24 cellular contexts compared by ENCODE assay signal in the genomic region with DNA sequence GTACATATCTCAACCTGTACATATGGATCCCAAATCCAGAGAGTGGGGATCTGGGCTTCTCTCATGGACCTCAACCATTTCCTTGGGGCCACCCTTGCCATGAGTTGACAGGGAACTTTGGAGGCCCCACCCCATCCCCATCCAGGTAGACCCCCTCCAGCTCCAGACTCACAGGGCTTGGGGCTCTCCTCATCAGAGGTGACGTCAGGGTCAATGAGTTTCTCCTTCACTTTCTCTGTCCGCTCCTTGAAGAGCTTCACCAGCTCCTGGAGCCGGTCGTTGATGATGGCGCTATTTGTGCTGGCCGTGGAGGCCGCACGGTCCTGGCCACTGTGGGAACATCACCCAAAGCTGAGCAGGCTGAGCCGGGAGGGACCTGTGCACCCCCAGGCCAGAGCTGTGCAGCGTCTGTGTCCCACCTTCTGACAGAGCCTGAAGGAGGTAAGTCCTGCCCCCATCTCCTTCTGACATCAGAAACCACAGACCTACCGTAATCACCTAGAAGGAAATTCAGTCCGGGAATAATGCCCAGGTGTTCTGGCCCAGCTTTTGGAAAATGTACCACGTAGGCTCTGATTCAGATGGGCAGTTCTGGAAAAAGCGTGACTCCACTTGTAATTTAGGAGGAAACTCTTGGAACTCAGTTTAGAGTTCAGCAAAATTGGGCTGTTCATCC. TPM values are rescaled to one million over a fixed set of nuclear protein-coding genes. Genes with fewer than 3 reads are reported as not detected.
"Had no signal": no experiment of that assay in that cellular context is flagged by ENCODE, and none has a peak within 500 bp of the region (broad histone marks: within the 10 kb centered on the region; RNA-seq: fewer than 3 reads in every experiment).

No MANE protein-coding gene starts in this region.

- DNase-seq: cortex of kidney; dorsolateral prefrontal cortex; effector CD8-positive, alpha-beta T cell; esophagus squamous epithelium; foreskin fibroblast; kidney glomerular epithelial cell; mucosa of descending colon; naive thymus-derived CD8-positive, alpha-beta T cell; nucleus accumbens; retina; small intestine; stimulated activated CD4-positive, alpha-beta T cell treated with anti-CD3 and anti-CD28 coated beads, Interleukin-4, amount 100 ng/mL, for 1 hour; stimulated activated CD8-positive, alpha-beta memory T cell treated with anti-CD3 and anti-CD28 coated beads, Interleukin-4, amount 100 ng/mL, for 48 hours; stimulated activated naive CD8-positive, alpha-beta T cell treated with anti-CD3 and anti-CD28 coated beads, Interleukin-15, amount 100 ng/mL, for 72 hours; transverse colon; uterus had no signal

- H3K4me3 ChIP-seq: dorsolateral prefrontal cortex, esophagus squamous epithelium, mucosa of descending colon, prostate gland, thoracic aorta, transverse colon, uterus had no signal

- H3K27me3 Mint-ChIP-seq: naive thymus-derived CD8-positive, alpha-beta T cell; stimulated activated naive CD8-positive, alpha-beta T cell treated with anti-CD3 and anti-CD28 coated beads, Interleukin-15, amount 100 ng/mL, for 72 hours had no signal

- H3K79me2 ChIP-seq: parathyroid adenoma had no signal

- H3K36me3 Mint-ChIP-seq: naive thymus-derived CD8-positive, alpha-beta T cell; stimulated activated effector memory CD8-positive, alpha-beta T cell treated with anti-CD3 and anti-CD28 coated beads, Interleukin-12 subunit alpha, Interleukin-12 subunit beta, amount 100 ng/mL, for 72 hours had no signal

- H3K27ac ChIP-seq: dorsolateral prefrontal cortex, esophagus squamous epithelium, parathyroid adenoma, prostate gland, thoracic aorta, transverse colon, uterus had no signal

- H3K27ac Mint-ChIP-seq: naive thymus-derived CD8-positive, alpha-beta T cell; stimulated activated effector memory CD8-positive, alpha-beta T cell treated with anti-CD3 and anti-CD28 coated beads, Interleukin-12 subunit alpha, Interleukin-12 subunit beta, amount 100 ng/mL, for 72 hours; stimulated activated naive CD8-positive, alpha-beta T cell treated with anti-CD3 and anti-CD28 coated beads, Interleukin-15, amount 100 ng/mL, for 72 hours had no signal

- H3K4me3 Mint-ChIP-seq: central memory CD8-positive, alpha-beta T cell; naive thymus-derived CD8-positive, alpha-beta T cell; stimulated activated effector memory CD8-positive, alpha-beta T cell treated with anti-CD3 and anti-CD28 coated beads, Interleukin-12 subunit alpha, Interleukin-12 subunit beta, amount 100 ng/mL, for 72 hours; stimulated activated naive CD8-positive, alpha-beta T cell treated with anti-CD3 and anti-CD28 coated beads, Interleukin-15, amount 100 ng/mL, for 72 hours had no signal

- H3K4me1 Mint-ChIP-seq: central memory CD8-positive, alpha-beta T cell; naive thymus-derived CD8-positive, alpha-beta T cell; stimulated activated effector memory CD8-positive, alpha-beta T cell treated with anti-CD3 and anti-CD28 coated beads, Interleukin-12 subunit alpha, Interleukin-12 subunit beta, amount 100 ng/mL, for 72 hours; stimulated activated naive CD8-positive, alpha-beta T cell treated with anti-CD3 and anti-CD28 coated beads, Interleukin-15, amount 100 ng/mL, for 72 hours had no signal

- H3K9me3 Mint-ChIP-seq: central memory CD8-positive, alpha-beta T cell; stimulated activated effector memory CD8-positive, alpha-beta T cell treated with anti-CD3 and anti-CD28 coated beads, Interleukin-12 subunit alpha, Interleukin-12 subunit beta, amount 100 ng/mL, for 72 hours; stimulated activated naive CD8-positive, alpha-beta T cell treated with anti-CD3 and anti-CD28 coated beads, Interleukin-15, amount 100 ng/mL, for 72 hours had no signal

- H2AFZ ChIP-seq: parathyroid adenoma had no signal

- FAIRE-seq: small intestine had no signal

- ATAC-seq: mucosa of descending colon; naive thymus-derived CD8-positive, alpha-beta T cell; stimulated activated effector memory CD8-positive, alpha-beta T cell treated with anti-CD3 and anti-CD28 coated beads, Interleukin-12 subunit alpha, Interleukin-12 subunit beta, amount 100 ng/mL, for 72 hours; stimulated activated naive CD8-positive, alpha-beta T cell treated with anti-CD3 and anti-CD28 coated beads, Interleukin-15, amount 100 ng/mL, for 72 hours had no signal

- H3K9me3 ChIP-seq: esophagus squamous epithelium, mucosa of descending colon, prostate gland, thoracic aorta, transverse colon, uterus had no signal

- H3K4me1 ChIP-seq: esophagus squamous epithelium, parathyroid adenoma, prostate gland, transverse colon, uterus had no signal

- H3K36me3 ChIP-seq: esophagus squamous epithelium, prostate gland, thoracic aorta, transverse colon, uterus had no signal

- H3K9ac ChIP-seq: parathyroid adenoma had no signal

- H3K27me3 ChIP-seq: dorsolateral prefrontal cortex, esophagus squamous epithelium, transverse colon, uterus had no signal

RNA-seq across cellular contexts. Expression of a gene that starts 50.6 kb away (rescaled TPM):
- total RNA-seq: lung microvascular endothelial cell; naive thymus-derived CD8-positive, alpha-beta T cell; subcutaneous adipose tissue; thoracic aorta; uterus had no signal
- polyA plus RNA-seq: liver; naive thymus-derived CD8-positive, alpha-beta T cell had no signal
